In the genomic region with DNA sequence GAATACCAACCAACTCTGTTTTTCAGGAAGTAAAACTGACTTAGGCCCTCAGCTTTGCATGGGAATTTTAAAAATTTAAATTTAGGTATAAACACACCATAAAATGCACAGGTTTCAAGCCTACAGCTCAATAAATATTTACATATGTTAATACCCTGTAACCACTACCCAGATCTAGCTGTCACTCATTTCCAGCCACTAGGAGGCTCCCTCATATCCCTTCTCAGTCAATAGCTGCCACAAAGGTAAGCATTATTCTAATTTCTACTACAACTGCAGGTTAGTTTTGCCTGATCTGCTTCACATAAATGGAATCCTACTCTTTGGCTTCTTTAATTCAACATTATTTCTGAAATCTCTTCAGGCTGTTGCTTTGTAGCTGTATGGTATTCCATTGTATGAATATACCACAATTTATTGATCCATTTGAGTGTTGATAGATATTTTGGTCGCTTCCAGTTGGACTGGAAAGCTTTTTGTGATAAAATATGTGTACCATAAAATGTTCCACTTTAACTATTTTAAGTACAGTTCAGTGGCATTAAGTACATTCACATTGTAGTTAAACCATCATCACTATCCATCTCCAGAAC, we compare ENCODE assay signal across 10 cellular contexts. TPM values are rescaled to one million over a fixed set of nuclear protein-coding genes. Genes with fewer than 3 reads are reported as not detected.
DNase-seq lines count a peak whose midpoint lies in the region; ATAC-seq and TF ChIP-seq lines count a peak whose summit lies in the region.
"Had no signal": no experiment of that assay in that cellular context is flagged by ENCODE, and none has a peak within 500 bp of the region (broad histone marks: within the 10 kb centered on the region; RNA-seq: fewer than 3 reads in every experiment).

No MANE protein-coding gene starts in this region.

- no peak overlapping the region for H3K27ac ChIP-seq in gastroesophageal sphincter
- H3K27ac ChIP-seq: SJSA1 had no signal

- no peak overlapping the region for H3K4me3 ChIP-seq in astrocyte of the cerebellum (ENCODE audit: low read depth, low read length)
- no peak overlapping the region for H3K4me3 ChIP-seq in gastroesophageal sphincter
- H3K4me3 ChIP-seq: SJSA1 had no signal

- H3K36me3 ChIP-seq in gastroesophageal sphincter, result no peaks in the 10 kb centered on the region
- H3K36me3 ChIP-seq: SJSA1 had no signal

- no peak overlapping the region for H3K4me3 Mint-ChIP-seq in neural crest cell
- no peak overlapping the region for H3K4me3 Mint-ChIP-seq in activated CD4-positive, alpha-beta T cell treated with anti-CD3 and anti-CD28 coated beads, Interleukin-2, amount 10 ng/mL, durations not matched to agents 24 days and 14 days

- TF ChIP-seq CTCF in astrocyte of the cerebellum (IDR thresholded peaks at IDR 0.05; ENCODE audit: low read depth, low read length, missing control alignments) (peak; percentile 55), neural crest cell (conservative IDR thresholded peaks at IDR 0.05) (peak; percentile 66), gastroesophageal sphincter (IDR thresholded peaks at IDR 0.05) (peak in 1 of 4 experiments; percentile 17)

- H3K4me1 ChIP-seq in gastroesophageal sphincter, result no peaks in the 10 kb centered on the region
- H3K4me1 ChIP-seq: SJSA1 had no signal

- 22 to 93% methylated on average over 1 of the region's 1 CpG for WGBS in gastroesophageal sphincter (ENCODE audit: low coverage in 1 of 2), 2 donors

- H3K4me1 Mint-ChIP-seq in neural crest cell, result no peaks in the 10 kb centered on the region
- H3K4me1 Mint-ChIP-seq in activated CD4-positive, alpha-beta T cell treated with anti-CD3 and anti-CD28 coated beads, Interleukin-2, amount 10 ng/mL, durations not matched to agents 24 days and 14 days, result no peaks in the 10 kb centered on the region

- H3K27ac Mint-ChIP-seq in neural crest cell (ENCODE audit: unreplicated experiment), result no peak overlapping the region
- H3K27ac Mint-ChIP-seq in activated CD4-positive, alpha-beta T cell treated with anti-CD3 and anti-CD28 coated beads, Interleukin-2, amount 10 ng/mL, durations not matched to agents 24 days and 14 days, result no peak overlapping the region

- no peak for TF ChIP-seq EP300 in gastroesophageal sphincter (IDR thresholded peaks at IDR 0.05)

- intact Hi-C loops in activated CD4-positive, alpha-beta T cell treated with anti-CD3 and anti-CD28 coated beads, Interleukin-2, amount 10 ng/mL, durations not matched to agents 24 days and 14 days (cut with micrococcal nuclease), result no loop called here

- TF ChIP-seq POLR2A in gastroesophageal sphincter (IDR thresholded peaks at IDR 0.05), result no peak

- in situ Hi-C loops in astrocyte of the cerebellum (cut with HindIII; ENCODE audit: low sequenced_read_pairs), result no loop called here

- no peaks in the 10 kb centered on the region for H3K36me3 Mint-ChIP-seq in neural crest cell (ENCODE audit: low read depth)
- H3K36me3 Mint-ChIP-seq in activated CD4-positive, alpha-beta T cell treated with anti-CD3 and anti-CD28 coated beads, Interleukin-2, amount 10 ng/mL, durations not matched to agents 24 days and 14 days (ENCODE audit: low read depth), result no peaks in the 10 kb centered on the region

- peaks cover 0 to 21% (median 0%) of the 10 kb centered on the region in 3 donors for H3K9me3 ChIP-seq in gastroesophageal sphincter
- H3K9me3 ChIP-seq: SJSA1 had no signal

- H3K27me3 Mint-ChIP-seq in neural crest cell (ENCODE audit: low read depth), result no peaks in the 10 kb centered on the region
- H3K27me3 Mint-ChIP-seq in activated CD4-positive, alpha-beta T cell treated with anti-CD3 and anti-CD28 coated beads, Interleukin-2, amount 10 ng/mL, durations not matched to agents 24 days and 14 days, result no peaks in the 10 kb centered on the region

- H3K27me3 ChIP-seq in gastroesophageal sphincter, result no peaks in the 10 kb centered on the region
- H3K27me3 ChIP-seq: SJSA1 had no signal

- peaks cover 3% of the 10 kb centered on the region for H3K9me3 Mint-ChIP-seq in neural crest cell
- H3K9me3 Mint-ChIP-seq in activated CD4-positive, alpha-beta T cell treated with anti-CD3 and anti-CD28 coated beads, Interleukin-2, amount 10 ng/mL, durations not matched to agents 24 days and 14 days, result peaks cover 3% of the 10 kb centered on the region

- ATAC-seq in GM19328 (IDR thresholded peaks at IDR 0.05; ENCODE audit: unreplicated experiment) (peak; percentile 70), HG03442 (IDR thresholded peaks at IDR 0.05; ENCODE audit: unreplicated experiment) (peak; percentile 76), GM21737 (IDR thresholded peaks at IDR 0.05; ENCODE audit: unreplicated experiment) (no peak), gastroesophageal sphincter (no peak)
- ATAC-seq: left ventricle myocardium superior had no signal

- DNase-seq in astrocyte of the cerebellum (ENCODE audit: low read depth), result no peak
- peak; percentile 4 for DNase-seq in neural crest cell (ENCODE audit: low read depth, low spot score)
- no peak for DNase-seq in activated CD4-positive, alpha-beta T cell treated with anti-CD3 and anti-CD28 coated beads, Interleukin-2, amount 10 ng/mL, durations not matched to agents 24 days and 14 days
- DNase-seq in cerebellar nuclear complex (lab: John Stamatoyannopoulos, UW), result no peak
- DNase-seq: left ventricle myocardium superior had no signal

RNA-seq across cellular contexts. Expression of a gene that starts 32.5 kb away (rescaled TPM):
- total RNA-seq in neural crest cell (0.44 and 0.64 TPM in 2 replicates), gastroesophageal sphincter (under 1 TPM in 3 of 4 donors, not detected in 1; 0.13 to 0.31 (median 0.31) TPM)
- total RNA-seq in activated CD4-positive, alpha-beta T cell treated with anti-CD3 and anti-CD28 coated beads, Interleukin-2, amount 10 ng/mL, durations not matched to agents 24 days and 14 days, result not detected in 2 replicates
- total RNA-seq: SJSA1 had no signal

Comparison
In these comparisons a context has a peak if more than half of its experiments do, and no peak if none do; other contexts are left out.
1. ATAC-seq: peak in GM19328 (single experiment) and HG03442 (single experiment); none in GM21737 (single experiment) and gastroesophageal sphincter (single experiment).